ENCODE assay signal across 7 cellular contexts in genomic region chr5:82347213-82347947, GRCh38.
DNase-seq lines count a peak whose midpoint lies in the region; ATAC-seq and TF ChIP-seq lines count a peak whose summit lies in the region.

No MANE protein-coding gene starts in this region.

- DNase-seq in IMR-90, result peak; percentile 90
- peak in 44 of 51 donors; percentile 4 to 74 (median 48) for DNase-seq in hypothalamus (lab: John Stamatoyannopoulos, UW)
- no peak for DNase-seq in Peyer's patch
- DNase-seq in NCI-H2029 treated with DMSO at 0.1 percent for 48 hours (lab: John Stamatoyannopoulos, UW), result no peak
- DNase-seq in NCI-H2171 (lab: John Stamatoyannopoulos, UW), result no peak

- peak overlapping the region; percentile 96 for H3K14ac ChIP-seq in IMR-90 (replicated peaks; ENCODE audit: low read depth, low read length)

- H4K8ac ChIP-seq in IMR-90 (ENCODE audit: low read depth in 2 of 2, low read length in 2 of 2), result peak overlapping the region; percentile 28 to 86

- peak overlapping the region; percentile 91 for H3K23ac ChIP-seq in IMR-90 (ENCODE audit: low read depth, low read length)

- peak; percentile 4; the same call in 1 of the 2 replicates for TF ChIP-seq RAD21 in IMR-90 (IDR thresholded peaks at IDR 0.05; ENCODE audit: low read length)

- in situ Hi-C loops in IMR-90 (cut with MboI; ENCODE audit: low sequenced_read_pairs), result no loop called here

- H3K4me3 ChIP-seq in IMR-90 (ENCODE audit: insufficient read depth, low read depth, low read length) (no peak overlapping the region), stomach smooth muscle (ENCODE audit: low read length in 2 of 2) (no peak overlapping the region), Peyer's patch (no peak overlapping the region)

- H2BK15ac ChIP-seq in IMR-90 (ENCODE audit: low read depth, low read length), result peak overlapping the region; percentile 88; the same call in 1 of the 3 replicates

- ATAC-seq in IMR-90 (ENCODE audit: low read depth), result peak; percentile 76

- intact Hi-C loops in IMR-90 (cut with micrococcal nuclease), result no loop called here

- peak overlapping the region; percentile 90 for H2BK5ac ChIP-seq in IMR-90 (ENCODE audit: low read depth, low read length, poor library complexity, severe bottlenecking)

- H3K27me3 ChIP-seq in IMR-90 (ENCODE audit: control insufficient read depth, insufficient read depth, low read length), result no peaks in the 10 kb centered on the region
- no peaks in the 10 kb centered on the region for H3K27me3 ChIP-seq in stomach smooth muscle (ENCODE audit: control insufficient read depth in 1 of 2, insufficient read depth in 2 of 2, low read length in 2 of 2)
- H3K27me3 ChIP-seq in Peyer's patch, result no peaks in the 10 kb centered on the region

- no peaks in the 10 kb centered on the region for H3K79me1 ChIP-seq in IMR-90 (ENCODE audit: low read depth in 1 of 2, low read length in 2 of 2)

- H3K4me2 ChIP-seq in IMR-90 (ENCODE audit: low read depth, low read length), result peak overlapping the region; percentile 70

- peak overlapping the region; percentile 95 for H2BK120ac ChIP-seq in IMR-90 (ENCODE audit: low read depth, low read length)

- no peaks in the 10 kb centered on the region for H3K36me3 ChIP-seq in IMR-90 (ENCODE audit: control insufficient read depth, insufficient read depth, low read length)
- no peaks in the 10 kb centered on the region for H3K36me3 ChIP-seq in stomach smooth muscle (ENCODE audit: control insufficient read depth in 2 of 2, insufficient read depth in 2 of 2, low read length in 2 of 2)
- no peaks in the 10 kb centered on the region for H3K36me3 ChIP-seq in Peyer's patch

- dilution Hi-C loops in IMR-90 (cut with HindIII; ENCODE audit: low sequenced_read_pairs, unreplicated experiment), result no loop called here

- 17% methylated on average over 2 of the region's 12 CpGs; no CpG with 5 or more reads in 1 of the 2 experiments for WGBS in IMR-90 (ENCODE audit: extremely low coverage in 2 of 2, insufficient read length in 1 of 2), 2 experiments

- POLR2A ChIA-PET in IMR-90 (lab: Charles Lee; ENCODE audit: unreplicated experiment), result no interaction called here

- H3K9me1 ChIP-seq in IMR-90 (ENCODE audit: insufficient read depth, low read length), result peaks cover 20% of the 10 kb centered on the region

- H3K18ac ChIP-seq in IMR-90 (ENCODE audit: low read depth, low read length), result peak overlapping the region; percentile 83

- TF ChIP-seq CTCF in IMR-90 (conservative IDR thresholded peaks at IDR 0.05; ENCODE audit: low read depth, low read length) (no peak), Peyer's patch (IDR thresholded peaks at IDR 0.05) (no peak)

- H2AK9ac ChIP-seq in IMR-90 (replicated peaks; ENCODE audit: low read depth, low read length, poor library complexity), result peak overlapping the region; percentile 22

- BruUV-seq in IMR-90 (replicated peaks; lab: Mats Ljungman, UMichigan), result no TSS peak

- H3K56ac ChIP-seq in IMR-90 (ENCODE audit: extremely low read depth, insufficient read depth, low read length), result peak overlapping the region; percentile 62; the same call in 1 of the 2 replicates

- H4K20me1 ChIP-seq in IMR-90 (ENCODE audit: insufficient read depth, low read length), result no peaks in the 10 kb centered on the region

- CTCF ChIA-PET in IMR-90 (lab: Yijun Ruan, JAX), result interaction anchor here (0.6 to 1.5 kb wide), 3 partner anchors 34 to 1084 kb away, joined by 3 to 7 read pairs (median 4); no protein-coding TSS in a partner anchor

- H3K4me1 ChIP-seq in IMR-90 (ENCODE audit: control insufficient read depth, insufficient read depth, low read length) (peaks cover 21% of the 10 kb centered on the region), stomach smooth muscle (ENCODE audit: control insufficient read depth, insufficient read depth, low read length) (peaks cover 17% of the 10 kb centered on the region), Peyer's patch (peaks cover 0 to 4% (median 0%) of the 10 kb centered on the region in 4 donors)

- H3K9me3 ChIP-seq in IMR-90 (ENCODE audit: control insufficient read depth, insufficient read depth, low read length), result no peaks in the 10 kb centered on the region
- H3K9me3 ChIP-seq in stomach smooth muscle (ENCODE audit: control insufficient read depth in 2 of 2, low read length in 2 of 2), result no peaks in the 10 kb centered on the region
- no peaks in the 10 kb centered on the region for H3K9me3 ChIP-seq in Peyer's patch

- peak overlapping the region; percentile 91 for H2BK20ac ChIP-seq in IMR-90 (ENCODE audit: low read depth, low read length)

- TF ChIP-seq POLR2A in IMR-90 (IDR thresholded peaks at IDR 0.05; ENCODE audit: low read depth, low read length) (no peak; the same call in 1 of the 2 replicates), Peyer's patch (IDR thresholded peaks at IDR 0.05) (no peak)

- H3K4ac ChIP-seq in IMR-90 (ENCODE audit: low read depth, low read length), result peak overlapping the region; percentile 89

- peak overlapping the region; percentile 86 for H3K27ac ChIP-seq in IMR-90 (ENCODE audit: insufficient read depth, low read length)
- peak overlapping the region; percentile 72 for H3K27ac ChIP-seq in angular gyrus (ENCODE audit: low read depth, low read length)
- peak overlapping the region; percentile 37 for H3K27ac ChIP-seq in stomach smooth muscle (ENCODE audit: low read length)
- H3K27ac ChIP-seq in Peyer's patch, result peak overlapping the region in 1 of 4 donors; percentile 31

- peak overlapping the region; percentile 91 for H2AFZ ChIP-seq in IMR-90 (replicated peaks; ENCODE audit: low read length, poor library complexity)

- H4K5ac ChIP-seq in IMR-90 (ENCODE audit: low read depth, low read length), result peak overlapping the region; percentile 74

- H4K91ac ChIP-seq in IMR-90 (ENCODE audit: insufficient read depth, low read depth, low read length), result peak overlapping the region; percentile 89

- H2AK5ac ChIP-seq in IMR-90 (ENCODE audit: low read depth, low read length), result 0 out of 2 replicates have a peak overlapping the region, but pooled peaks have one; percentile 23

- H3K9ac ChIP-seq in IMR-90 (ENCODE audit: low read depth, low read length) (peak overlapping the region; percentile 70), stomach smooth muscle (ENCODE audit: low read length in 2 of 2) (no peak overlapping the region)

TF ChIP-seq in IMR-90, 13 proteins besides CTCF, POLR2A, EP300 and RAD21:
- no peak for TF ChIP-seq NFE2L2 (IDR thresholded peaks at IDR 0.05; ENCODE audit: low read depth, low read length)
- TF ChIP-seq RFX5 (IDR thresholded peaks at IDR 0.05; ENCODE audit: low read depth, low read length), result no peak

Comparison
In these comparisons a context has a peak if more than half of its experiments do, and no peak if none do; other contexts are left out.
1. DNase-seq: peak in IMR-90 (single experiment) and hypothalamus (44 of 51); none in Peyer's patch (0 of 3), NCI-H2029 treated with DMSO at 0.1 percent for 48 hours (single experiment) and NCI-H2171 (single experiment).